In genomic region chr5:173327084-173327947, GRCh38 we compare ENCODE assay signal across 8 cellular contexts. TPM values are rescaled to one million over a fixed set of nuclear protein-coding genes. Genes with fewer than 3 reads are reported as not detected.
DNase-seq lines count a peak whose midpoint lies in the region; ATAC-seq and TF ChIP-seq lines count a peak whose summit lies in the region.

No MANE protein-coding gene starts in this region.

- peaks cover 8% of the 10 kb centered on the region for H3K79me1 ChIP-seq in H9 (ENCODE audit: insufficient read depth, low read depth, low read length, poor library complexity, severe bottlenecking)

- no peak overlapping the region for H2BK15ac ChIP-seq in H9 (ENCODE audit: low read depth, low read length)

- ATAC-seq in HG02884 (IDR thresholded peaks at IDR 0.05; ENCODE audit: unreplicated experiment): no peak

- H3K36me3 ChIP-seq in urinary bladder (ENCODE audit: insufficient read depth): no peaks in the 10 kb centered on the region

- H3K27ac ChIP-seq in 22Rv1: peak overlapping the region; percentile 65
- no peak overlapping the region for H3K27ac ChIP-seq in H9 (ENCODE audit: insufficient read length, low read depth, low read length)
- no peak overlapping the region for H3K27ac ChIP-seq in urinary bladder (ENCODE audit: low read depth)

- peaks cover 22% of the 10 kb centered on the region for H3K23me2 ChIP-seq in H9 (ENCODE audit: insufficient read length, low read depth, low read length, poor library complexity, severe bottlenecking)

- H3K23ac ChIP-seq in H9 (ENCODE audit: insufficient read length, low read depth, low read length): no peak overlapping the region

- WGBS in H9 (ENCODE audit: extremely low coverage, insufficient read length, low lambda C conversion rate): no CpG with 5 or more reads among the region's 76 CpGs
- 7% methylated on average over 76 of the region's 76 CpGs for WGBS in urinary bladder

- no peak overlapping the region for H4K91ac ChIP-seq in H9 (ENCODE audit: insufficient read length, low read depth, low read length)

- no peak overlapping the region for H3K4ac ChIP-seq in H9 (ENCODE audit: low read depth, low read length)

- no peak overlapping the region for H3T11ph ChIP-seq in H9 (ENCODE audit: low read length)

- H2AFZ ChIP-seq in H9 (ENCODE audit: low read length): no peak overlapping the region

- H3K4me1 Mint-ChIP-seq in H9: peaks cover 53 to 54% of the 10 kb centered on the region in 2 experiments
- peaks cover 42% of the 10 kb centered on the region for H3K4me1 Mint-ChIP-seq in activated naive CD8-positive, alpha-beta T cell (ENCODE audit: low read depth)

- no peaks in the 10 kb centered on the region for H4K20me1 ChIP-seq in H9 (ENCODE audit: control insufficient read depth, insufficient read depth, insufficient read length)

- no peak overlapping the region for H4K5ac ChIP-seq in H9 (ENCODE audit: insufficient read length, low read depth, low read length)

- no peak overlapping the region for H2BK120ac ChIP-seq in H9 (ENCODE audit: low read depth, low read length, poor library complexity, severe bottlenecking)

- no peak overlapping the region for H2BK5ac ChIP-seq in H9 (ENCODE audit: insufficient read length, low read length)

- DNase-seq in H9: no peak
- peak; percentile 71 for DNase-seq in islet precursor cell
- DNase-seq in T1000 (lab: John Stamatoyannopoulos, UW): no peak
- DNase-seq in NCI-H2171 (lab: John Stamatoyannopoulos, UW): no peak

- H3K4me1 ChIP-seq in H9 (ENCODE audit: insufficient read depth, low read length) (no peaks in the 10 kb centered on the region), urinary bladder (ENCODE audit: insufficient read depth) (no peaks in the 10 kb centered on the region)

- no peak overlapping the region for H3K56ac ChIP-seq in H9 (ENCODE audit: insufficient read length, low read depth, low read length)

- peak overlapping the region; percentile 86 for H3K14ac ChIP-seq in H9 (ENCODE audit: insufficient read depth, low read length)

- TF ChIP-seq CTCF in 22Rv1 (IDR thresholded peaks at IDR 0.05) (no peak), H9 (conservative IDR thresholded peaks at IDR 0.05) (no peak)

- peak overlapping the region; percentile 75 for H3K18ac ChIP-seq in H9 (ENCODE audit: insufficient read length, low read depth, low read length)

- no peaks in the 10 kb centered on the region for H3K9me3 ChIP-seq in H9 (ENCODE audit: control insufficient read depth, low read depth, low read length)

- H3K79me2 ChIP-seq in H9 (ENCODE audit: insufficient read depth, low read length): peaks cover 8% of the 10 kb centered on the region; the same call in 1 of the 2 replicates

- peak overlapping the region; percentile 74 for H3K4me2 ChIP-seq in H9 (ENCODE audit: insufficient read depth, insufficient read length, low read length)

- peak overlapping the region in 1 of 3 experiments; percentile 95; a peak in 2 of 7 replicates for H3K27ac Mint-ChIP-seq in H9
- no peak overlapping the region for H3K27ac Mint-ChIP-seq in activated naive CD8-positive, alpha-beta T cell

- peaks cover 43 to 52% (median 49%) of the 10 kb centered on the region in 3 experiments for H3K36me3 Mint-ChIP-seq in H9 (ENCODE audit: insufficient read depth in 1 of 3, low read depth in 3 of 3)
- peaks cover 4% of the 10 kb centered on the region for H3K36me3 Mint-ChIP-seq in activated naive CD8-positive, alpha-beta T cell

- peak overlapping the region; percentile 71 for H3K9ac ChIP-seq in H9 (ENCODE audit: extremely low read depth, insufficient read length, low read length)

- peak overlapping the region; percentile 20 for H3K4me3 ChIP-seq in urinary bladder (ENCODE audit: low read depth, low read length)

- peaks cover 23% of the 10 kb centered on the region for H3K27me3 Mint-ChIP-seq in H9 (ENCODE audit: low read depth)
- peaks cover 51% of the 10 kb centered on the region for H3K27me3 Mint-ChIP-seq in activated naive CD8-positive, alpha-beta T cell

- peaks cover 0 to 4% of the 10 kb centered on the region in 2 experiments; a peak in 2 of 5 replicates for H3K9me3 Mint-ChIP-seq in H9
- no peaks in the 10 kb centered on the region for H3K9me3 Mint-ChIP-seq in activated naive CD8-positive, alpha-beta T cell (ENCODE audit: low read depth)

- no peak overlapping the region for H2AK5ac ChIP-seq in H9 (ENCODE audit: insufficient read length, low read length)

- peak overlapping the region; percentile 97 to 100 for H3K4me3 Mint-ChIP-seq in H9
- peak overlapping the region; percentile 82 for H3K4me3 Mint-ChIP-seq in activated naive CD8-positive, alpha-beta T cell

- H3K27me3 ChIP-seq in H9 (ENCODE audit: insufficient read depth, low read length): no peaks in the 10 kb centered on the region; the same call in 1 of the 2 replicates

- H4K8ac ChIP-seq in H9 (replicated peaks; ENCODE audit: insufficient read length, low read depth, low read length): no peak overlapping the region

- no peak overlapping the region for H2BK20ac ChIP-seq in H9 (ENCODE audit: low read depth, low read length, poor library complexity, severe bottlenecking)

- H2BK12ac ChIP-seq in H9 (ENCODE audit: insufficient read length, low read depth, low read length): no peak overlapping the region

RNA-seq across cellular contexts. Expression of gene STC2, which starts 0.9 kb away (rescaled TPM):
- total RNA-seq in H9 (2021) (73.5 and 77.7 TPM in 2 replicates), urinary bladder (3.4 TPM)
- polyA plus RNA-seq in urinary bladder: 8.9 TPM

Comparison
In these comparisons a context has a peak if more than half of its experiments do, and no peak if none do; other contexts are left out.
1. RNA of gene STC2, which starts 0.9 kb away (total RNA-seq): 73.5 to 77.7 TPM in H9; 3.4 TPM in urinary bladder (single experiment); every median in the first group is over 10 times any median in the second.